ENCODE assay signal across 23 cellular contexts in genomic region chr2:10638093-10638492, GRCh38.
"Had no signal": no experiment of that assay in that cellular context is flagged by ENCODE, and none has a peak within 500 bp of the region (broad histone marks: within the 10 kb centered on the region; RNA-seq: fewer than 3 reads in every experiment).

No MANE protein-coding gene starts in this region.

- H3K27me3 ChIP-seq: colonic mucosa, esophagus squamous epithelium, gastrocnemius medialis, heart right ventricle, left lung had no signal

- H3K27ac ChIP-seq: colonic mucosa, epithelial cell of prostate, esophagus squamous epithelium, gastrocnemius medialis, heart right ventricle, left lung, lower lobe of right lung had no signal

- H3K4me3 ChIP-seq: colonic mucosa, esophagus squamous epithelium, gastrocnemius medialis, heart right ventricle, left lung, lower lobe of right lung, mucosa of descending colon had no signal

- H3K9me3 ChIP-seq: colonic mucosa, esophagus squamous epithelium, gastrocnemius medialis, heart right ventricle, left lung, lower lobe of right lung, mucosa of descending colon had no signal

- DNase-seq: colonic mucosa; cortex of kidney; effector CD8-positive, alpha-beta T cell; effector memory CD8-positive, alpha-beta T cell; endodermal cell; erythroblast; esophagus squamous epithelium; foreskin fibroblast; foreskin melanocyte; gastrocnemius medialis; glutamatergic neuron; head of caudate nucleus; heart right ventricle; hippocampal formation; left cardiac atrium; left lung; left ventricle myocardium superior; lower lobe of right lung; mesenchymal stem cell; mucosa of descending colon; naive B cell had no signal

- H3K4me1 ChIP-seq: colonic mucosa, esophagus squamous epithelium, gastrocnemius medialis, heart right ventricle, left lung, lower lobe of right lung had no signal

- H3K36me3 ChIP-seq: colonic mucosa had no signal

- ATAC-seq: effector memory CD8-positive, alpha-beta T cell; esophagus mucosa; gastrocnemius medialis; heart right ventricle; left cardiac atrium; left lung; left ventricle myocardium superior; lower lobe of right lung; mucosa of descending colon had no signal
